9 cellular contexts compared by ENCODE assay signal in the genomic region with DNA sequence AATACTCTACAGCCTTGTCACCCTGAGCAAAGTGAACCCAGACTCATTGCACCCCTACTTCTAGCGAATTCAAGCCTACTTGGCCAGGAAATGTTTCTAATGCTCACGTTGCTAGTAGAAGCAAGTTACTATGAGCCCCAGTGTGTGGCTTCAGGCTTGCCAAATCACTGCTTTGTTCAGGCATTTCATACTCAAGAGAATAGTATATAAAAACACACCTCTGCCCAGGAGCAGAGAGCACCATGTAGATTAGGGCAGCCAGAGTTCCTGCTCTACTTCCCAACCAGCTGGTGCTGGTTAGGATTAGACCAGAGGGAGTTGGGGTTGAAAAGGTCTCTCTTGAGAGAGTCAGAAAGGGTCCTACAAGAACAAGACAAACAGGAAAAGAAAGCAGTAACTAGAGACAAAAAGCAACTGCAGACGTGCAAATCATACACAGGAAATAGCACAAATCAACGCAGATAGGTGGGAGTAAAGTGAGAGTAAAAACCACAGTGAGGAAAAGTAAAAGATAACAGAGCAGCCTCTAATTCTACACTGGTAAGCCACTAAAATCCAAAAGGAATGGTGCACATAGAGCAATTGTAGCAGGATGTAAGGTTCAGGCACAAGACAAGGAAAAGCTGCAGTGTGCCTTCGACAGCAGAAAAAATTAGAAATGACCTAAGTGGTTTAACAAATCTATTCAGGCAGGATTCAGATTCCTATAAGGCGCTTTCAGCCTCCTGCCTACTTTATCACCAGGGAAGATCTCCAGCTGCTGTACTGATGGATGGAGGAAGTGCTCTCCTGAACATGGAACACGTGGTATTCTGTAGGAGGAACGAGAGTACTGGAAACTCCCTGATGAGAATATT. TPM values are rescaled to one million over a fixed set of nuclear protein-coding genes. Genes with fewer than 3 reads are reported as not detected.
DNase-seq lines count a peak whose midpoint lies in the region; ATAC-seq lines count a peak whose summit lies in the region.
"Had no signal": no experiment of that assay in that cellular context is flagged by ENCODE, and none has a peak within 500 bp of the region (broad histone marks: within the 10 kb centered on the region; RNA-seq: fewer than 3 reads in every experiment).

No MANE protein-coding gene starts in this region.

- DNase-seq in NCI-H2107 treated with DMSO at 0.1 percent for 48 hours (lab: John Stamatoyannopoulos, UW; ENCODE audit: unreplicated experiment) (peak; percentile 0), NCI-H2107 (lab: John Stamatoyannopoulos, UW) (no peak), SK-N-DZ (ENCODE audit: low spot score) (peak; percentile 88), memory B cell (ENCODE audit: low spot score in 2 of 2) (no peak), SHP77 treated with DMSO at 0.1 percent for 48 hours (lab: John Stamatoyannopoulos, UW) (no peak), AG08395 (ENCODE audit: low spot score) (no peak), COR-L47 (lab: John Stamatoyannopoulos, UW) (no peak)

- H3K36me3 Mint-ChIP-seq in memory B cell: peaks cover 2% of the 10 kb centered on the region

- ATAC-seq in HG02571 (IDR thresholded peaks at IDR 0.05; ENCODE audit: unreplicated experiment): peak; percentile 66
- ATAC-seq in memory B cell (ENCODE audit: low read depth): peak; percentile 42
- ATAC-seq: Panc1 had no signal

- peaks cover 2% of the 10 kb centered on the region for H3K9me3 Mint-ChIP-seq in memory B cell

- peak overlapping the region; percentile 2 for H3K4me3 Mint-ChIP-seq in memory B cell

- H3K27ac Mint-ChIP-seq in memory B cell: peak overlapping the region; percentile 18

- H3K27me3 Mint-ChIP-seq in memory B cell: peaks cover 7% of the 10 kb centered on the region

- peaks cover 8% of the 10 kb centered on the region for H3K4me1 Mint-ChIP-seq in memory B cell

RNA-seq across cellular contexts. Expression of a gene that starts 49.6 kb away (rescaled TPM):
- polyA plus RNA-seq in SK-N-DZ (2014; cell fraction: cytosol; rRNA removed): 57.3 and 70.3 TPM in 2 replicates
- 38.8 and 78.1 TPM in 2 replicates for polyA plus RNA-seq in SK-N-DZ (2014; cell fraction: nucleus; rRNA removed)

Comparison
In these comparisons a context has a peak if more than half of its experiments do, and no peak if none do; other contexts are left out.
1. DNase-seq: peak in NCI-H2107 treated with DMSO at 0.1 percent for 48 hours (single experiment) and SK-N-DZ (single experiment); none in NCI-H2107 (single experiment), memory B cell (0 of 2), SHP77 treated with DMSO at 0.1 percent for 48 hours (single experiment), AG08395 (single experiment) and COR-L47 (single experiment).